In the genomic region with DNA sequence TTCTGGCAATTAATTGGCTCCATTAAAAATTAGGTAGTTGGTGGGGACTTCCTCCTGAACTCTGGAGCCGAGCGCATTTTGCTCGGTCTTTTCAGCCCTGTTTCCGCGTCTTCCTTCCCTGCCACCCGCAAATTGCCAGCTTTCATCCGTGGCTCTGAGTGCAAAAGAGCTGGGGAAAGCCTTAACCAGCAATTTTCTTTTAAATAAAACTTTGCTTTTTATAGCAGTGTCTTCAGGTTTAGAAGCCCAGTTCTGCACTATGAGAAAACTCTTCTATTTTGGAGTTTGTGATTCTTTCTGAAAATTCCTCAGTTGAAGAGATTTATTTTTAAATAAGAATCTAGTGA, we compare ENCODE assay signal across 9 cellular contexts. TPM values are rescaled to one million over a fixed set of nuclear protein-coding genes. Genes with fewer than 3 reads are reported as not detected.
DNase-seq lines count a peak whose midpoint lies in the region; ATAC-seq, FAIRE-seq and TF ChIP-seq lines count a peak whose summit lies in the region.
"Had no signal": no experiment of that assay in that cellular context is flagged by ENCODE, and none has a peak within 500 bp of the region (broad histone marks: within the 10 kb centered on the region; RNA-seq: fewer than 3 reads in every experiment).

No MANE protein-coding gene starts in this region.

- peak overlapping the region; percentile 83 for H3K4me2 ChIP-seq in DOHH2 (ENCODE audit: low read length)
- peak overlapping the region; percentile 86 for H3K4me2 ChIP-seq in OCI-LY1 (ENCODE audit: low read length)

- WGBS in endodermal cell (ENCODE audit: insufficient coverage in 1 of 2, insufficient read length in 1 of 2), 2 experiments, result 2 to 3% methylated on average over 6 to 7 of the region's 7 CpGs

- ATAC-seq in HG03175 (IDR thresholded peaks at IDR 0.05; ENCODE audit: unreplicated experiment), result no peak

- TF ChIP-seq CTCF in DOHH2 (IDR thresholded peaks at IDR 0.05; ENCODE audit: low read depth, low read length, poor library complexity, severe bottlenecking) (no peak), OCI-LY1 (IDR thresholded peaks at IDR 0.05; ENCODE audit: low read length) (no peak), endodermal cell (conservative IDR thresholded peaks at IDR 0.05) (no peak), neutrophil (IDR thresholded peaks at IDR 0.05) (no peak)

- H3K9me2 ChIP-seq in DOHH2 (replicated peaks; ENCODE audit: control insufficient read depth, low read length) (no peaks in the 10 kb centered on the region), OCI-LY1 (ENCODE audit: low read depth, low read length) (no peaks in the 10 kb centered on the region)

- no peak overlapping the region for H2AFZ ChIP-seq in OCI-LY1 (ENCODE audit: low read length)

- no peak for FAIRE-seq in urothelium cell line (lab: Jason Lieb, UNC)

- peak overlapping the region; percentile 94 for H3K4me3 Mint-ChIP-seq in endodermal cell

- H3K27me3 Mint-ChIP-seq in endodermal cell (ENCODE audit: insufficient read depth), result no peaks in the 10 kb centered on the region

- H4K20me1 ChIP-seq in DOHH2 (ENCODE audit: control insufficient read depth, insufficient read depth, low read depth, low read length), result no peaks in the 10 kb centered on the region
- no peaks in the 10 kb centered on the region for H4K20me1 ChIP-seq in OCI-LY1 (ENCODE audit: insufficient read depth, low read length)

- H3K9ac ChIP-seq in OCI-LY1 (ENCODE audit: low read length) (peak overlapping the region; percentile 74), endodermal cell (ENCODE audit: extremely low read depth, low read length, poor library complexity, severe bottlenecking) (peak overlapping the region; percentile 73)

- H3K36me3 Mint-ChIP-seq in endodermal cell (ENCODE audit: low read depth), result peaks cover 9% of the 10 kb centered on the region

- no peaks in the 10 kb centered on the region for H3K27me3 ChIP-seq in DOHH2 (ENCODE audit: control insufficient read depth, low read length)
- no peaks in the 10 kb centered on the region for H3K27me3 ChIP-seq in OCI-LY1 (ENCODE audit: insufficient read depth, low read length)
- no peaks in the 10 kb centered on the region for H3K27me3 ChIP-seq in endodermal cell (ENCODE audit: control insufficient read depth, insufficient read depth, low read length, poor library complexity, severe bottlenecking)
- no peaks in the 10 kb centered on the region for H3K27me3 ChIP-seq in neutrophil

- H3K36me3 ChIP-seq in DOHH2 (ENCODE audit: control insufficient read depth, low read length) (peaks cover 34% of the 10 kb centered on the region), OCI-LY1 (ENCODE audit: insufficient read depth, low read length) (peaks cover 20% of the 10 kb centered on the region), endodermal cell (ENCODE audit: control insufficient read depth, insufficient read depth, low read length) (peaks cover 3% of the 10 kb centered on the region), neutrophil (no peaks in the 10 kb centered on the region)

- peak overlapping the region; percentile 98 for H3K27ac Mint-ChIP-seq in endodermal cell

- H3K79me2 ChIP-seq in DOHH2 (ENCODE audit: control insufficient read depth, low read length) (peaks cover 63% of the 10 kb centered on the region), OCI-LY1 (ENCODE audit: insufficient read depth, low read length) (peaks cover 53% of the 10 kb centered on the region)

- H3K27ac ChIP-seq in DOHH2 (ENCODE audit: low read depth, low read length) (peak overlapping the region; percentile 82), OCI-LY1 (ENCODE audit: low read depth, low read length, poor library complexity, severe bottlenecking) (peak overlapping the region; percentile 59), endodermal cell (ENCODE audit: low read depth, low read length) (peak overlapping the region; percentile 83), neutrophil (peak overlapping the region; percentile 97)

- H3K9me3 Mint-ChIP-seq in endodermal cell, result peaks cover 1% of the 10 kb centered on the region

- H3K4me3 ChIP-seq in DOHH2 (ENCODE audit: low read length) (peak overlapping the region; percentile 85), OCI-LY1 (ENCODE audit: low read depth, low read length, poor library complexity, severe bottlenecking) (peak overlapping the region; percentile 73), endodermal cell (ENCODE audit: low read length) (peak overlapping the region; percentile 97), neutrophil (ENCODE audit: low read depth in 1 of 2, low read length in 1 of 2) (peak overlapping the region; percentile 87 to 98)

- H3K4me1 ChIP-seq in DOHH2 (ENCODE audit: control insufficient read depth, low read length) (peaks cover 29% of the 10 kb centered on the region), OCI-LY1 (ENCODE audit: insufficient read depth, low read length, severe bottlenecking) (peaks cover 29% of the 10 kb centered on the region), endodermal cell (ENCODE audit: control insufficient read depth, insufficient read depth, low read length) (peaks cover 6% of the 10 kb centered on the region), neutrophil (ENCODE audit: control insufficient read depth in 1 of 2, insufficient read depth in 1 of 2, low read depth in 1 of 2, low read length in 1 of 2) (peaks cover 40 to 44% of the 10 kb centered on the region in 2 experiments)

- peaks cover 22% of the 10 kb centered on the region for H3K4me1 Mint-ChIP-seq in endodermal cell

- DNase-seq in endodermal cell (no peak), urothelium cell line (ENCODE audit: low spot score) (no peak), NCI-H2196 (lab: John Stamatoyannopoulos, UW; ENCODE audit: unreplicated experiment) (no peak), dermis blood vessel endothelial cell (no peak)

- H3F3A ChIP-seq in DOHH2 (ENCODE audit: control insufficient read depth, insufficient read depth), result peaks cover 17% of the 10 kb centered on the region
- peaks cover 5% of the 10 kb centered on the region; the same call in 1 of the 2 replicates for H3F3A ChIP-seq in OCI-LY1 (ENCODE audit: insufficient read depth, low read length)

- H3K9me3 ChIP-seq in DOHH2 (ENCODE audit: control insufficient read depth, insufficient read depth, low read length) (peaks cover 3% of the 10 kb centered on the region; the same call in 1 of the 2 replicates), OCI-LY1 (ENCODE audit: low read length) (no peaks in the 10 kb centered on the region), endodermal cell (ENCODE audit: control insufficient read depth, low read length) (no peaks in the 10 kb centered on the region), neutrophil (no peaks in the 10 kb centered on the region)

RNA-seq across cellular contexts. Expression of a gene that starts 0.7 kb away (rescaled TPM):
- 10 to 100 TPM; 20.5 to 29.0 TPM for total RNA-seq in endodermal cell
- 40.9 TPM for polyA plus RNA-seq in endodermal cell (2013, experiment 1 of 2)
- polyA plus RNA-seq in endodermal cell (2013, experiment 2 of 2), result 43.1 TPM
- total RNA-seq in dermis blood vessel endothelial cell, result 96.7 and 127 TPM in 2 replicates

RNA-seq across cellular contexts. Expression of a gene that starts 0.8 kb away (rescaled TPM):
- total RNA-seq in endodermal cell (under 1 TPM in 1 of 2 donors, not detected in 1; 0.15 TPM), dermis blood vessel endothelial cell (not detected in 2 replicates)
- polyA plus RNA-seq in endodermal cell (2013, experiment 1 of 2), result not detected
- polyA plus RNA-seq in endodermal cell (2013, experiment 2 of 2), result 0.33 TPM
- total RNA-seq: M059J had no signal

RNA-seq across cellular contexts. Expression of a gene that starts 56.0 kb away (rescaled TPM):
- under 1 TPM; 0.42 TPM for total RNA-seq in endodermal cell
- polyA plus RNA-seq in endodermal cell (2013, experiment 1 of 2), result 0.18 TPM
- 0.41 TPM for polyA plus RNA-seq in endodermal cell (2013, experiment 2 of 2)
- total RNA-seq in dermis blood vessel endothelial cell, result 0.09 and 0.17 TPM in 2 replicates
